In the genomic region with DNA sequence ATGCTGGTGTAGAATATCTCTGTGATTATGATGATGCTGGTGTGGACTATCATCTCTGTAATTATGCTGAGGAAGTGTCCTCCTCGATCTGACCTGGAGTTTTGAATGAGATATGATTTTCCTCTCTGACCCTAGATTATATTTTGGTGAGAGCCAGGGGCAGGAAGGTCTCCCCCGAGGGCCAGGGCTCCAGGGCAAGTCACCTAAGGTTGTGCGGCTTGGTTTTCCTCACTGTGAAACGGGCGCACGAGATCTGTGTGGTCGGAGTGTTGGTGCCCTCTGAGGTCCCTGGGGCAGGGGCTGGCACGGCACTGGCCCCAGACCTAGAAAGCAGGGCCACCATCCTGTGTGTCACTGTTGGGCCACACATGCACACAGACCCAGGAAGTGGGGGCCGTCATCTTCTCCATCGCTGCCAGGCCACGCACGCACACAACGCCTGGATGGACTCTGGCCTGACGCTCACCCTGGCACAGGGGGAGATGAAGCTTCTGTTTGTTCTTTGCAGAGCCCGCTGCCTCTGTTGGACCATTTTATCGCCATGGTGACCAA, we compare ENCODE assay signal across 13 cellular contexts.
A peak's percentile ranks its signal among the peaks of the same experiment; 100 is the strongest.
DNase-seq lines count a peak whose midpoint lies in the region; FAIRE-seq and TF ChIP-seq lines count a peak whose summit lies in the region.
"Had no signal": no experiment of that assay in that cellular context is flagged by ENCODE, and none has a peak within 500 bp of the region (broad histone marks: within the 10 kb centered on the region; RNA-seq: fewer than 3 reads in every experiment).

No MANE protein-coding gene starts in this region.

- no peak for TF ChIP-seq POLR2A in H1 (IDR thresholded peaks at IDR 0.05; ENCODE audit: control extremely low read depth in 1 of 2, low read depth in 2 of 2, low read length in 2 of 2)

- WGBS in H1 (ENCODE audit: extremely low coverage in 1 of 2, insufficient coverage in 1 of 2, insufficient read length in 1 of 2, insufficient replicate concordance in 2 of 2, low coverage in 1 of 2, low lambda C conversion rate in 2 of 2, missing lambda C conversion rate in 1 of 2), 2 experiments = 81% methylated on average over 16 of the region's 16 CpGs; no CpG with 5 or more reads in 1 of the 2 experiments
- no CpG with 5 or more reads among the region's 16 CpGs for WGBS in trophoblast cell (ENCODE audit: extremely low coverage, insufficient coverage, insufficient read length)

- peak overlapping the region in 5 of 11 experiments; percentile 25 to 48 (median 39); a peak in 8 of 22 replicates for H3K27ac ChIP-seq in BLaER1 treated with 17β-estradiol and CSF1 and Interleukin-3, amounts not matched to agents 10 nM and 100 nM
- H3K27ac ChIP-seq in H1 (ENCODE audit: low read depth, low read length) = no peak overlapping the region
- H3K27ac ChIP-seq in trophoblast cell (ENCODE audit: low read depth, low read length) = no peak overlapping the region

- H2AK5ac ChIP-seq in H1 (ENCODE audit: low read depth, low read length) (no peak overlapping the region), trophoblast cell (ENCODE audit: low read length) (peak overlapping the region; percentile 25)

- H2BK120ac ChIP-seq in H1 (replicated peaks; ENCODE audit: low read depth, low read length) (no peak overlapping the region), trophoblast cell (ENCODE audit: insufficient read depth, low read length, poor library complexity) (peak overlapping the region; percentile 31)

- CTCF ChIA-PET in H1 (lab: Charles Lee; ENCODE audit: partially characterized antibody) = interaction anchor here (1.1 to 1.3 kb wide), 2 partner anchors 23 to 28 kb away, joined by 4 to 5 read pairs; no protein-coding TSS in a partner anchor

- no peaks in the 10 kb centered on the region for H3K36me3 ChIP-seq in BLaER1 treated with 17β-estradiol and CSF1 and Interleukin-3, amounts not matched to agents 10 nM and 100 nM
- H3K36me3 ChIP-seq in NT2/D1 (ENCODE audit: insufficient read depth, insufficient read length, low read length) (no peaks in the 10 kb centered on the region), H1 (ENCODE audit: control insufficient read depth in 2 of 4, insufficient read depth in 4 of 4, low read length in 3 of 4) (no peaks in the 10 kb centered on the region), trophoblast cell (ENCODE audit: control insufficient read depth in 1 of 2, insufficient read depth in 2 of 2, low read length in 2 of 2) (no peaks in the 10 kb centered on the region)

- H3K4me2 ChIP-seq in BLaER1 treated with 17β-estradiol and CSF1 and Interleukin-3, amounts not matched to agents 10 nM and 100 nM = peak overlapping the region in 9 of 11 experiments; percentile 25 to 72 (median 47); a peak in 13 of 22 replicates
- H3K4me2 ChIP-seq in H1 (ENCODE audit: insufficient read depth in 1 of 2, low read depth in 2 of 2, low read length in 2 of 2) (no peak overlapping the region), trophoblast cell (ENCODE audit: low read length) (no peak overlapping the region)
- H3K4me2 ChIP-seq: GM23338 had no signal

- H3K23me2 ChIP-seq in H1 (ENCODE audit: low read depth, low read length) = no peaks in the 10 kb centered on the region

- H2BK5ac ChIP-seq in H1 (ENCODE audit: low read depth, low read length) (0 out of 2 replicates have a peak overlapping the region, but pooled peaks have one; percentile 16), trophoblast cell (ENCODE audit: low read depth, low read length, poor library complexity) (peak overlapping the region; percentile 13)

- H2AFZ ChIP-seq in H1 (ENCODE audit: low read length) = no peak overlapping the region
- H2AFZ ChIP-seq in trophoblast cell (ENCODE audit: insufficient read depth, low read length, poor library complexity) = peak overlapping the region; percentile 20
- H2AFZ ChIP-seq: GM23338 had no signal

- H3K14ac ChIP-seq in H1 (ENCODE audit: insufficient read length) (no peak overlapping the region), trophoblast cell (ENCODE audit: low read length) (peak overlapping the region; percentile 4)

- no peak overlapping the region for H3K4me3 ChIP-seq in BLaER1 treated with 17β-estradiol and CSF1 and Interleukin-3, amounts not matched to agents 10 nM and 100 nM
- H3K4me3 ChIP-seq in NT2/D1 (ENCODE audit: insufficient read length, low read depth) (no peak overlapping the region), H1 (ENCODE audit: extremely low read depth in 1 of 4, insufficient read depth in 2 of 4, low read depth in 3 of 4, low read length in 4 of 4) (no peak overlapping the region), trophoblast cell (ENCODE audit: low read depth, low read length) (no peak overlapping the region)
- H3K4me3 ChIP-seq: GM23338 had no signal

- no peak overlapping the region for H3K56ac ChIP-seq in H1 (replicated peaks; ENCODE audit: insufficient read length, low read depth, low read length)

- no peaks in the 10 kb centered on the region; a peak in 1 of 22 replicates for H4K20me1 ChIP-seq in BLaER1 treated with 17β-estradiol and CSF1 and Interleukin-3, amounts not matched to agents 10 nM and 100 nM
- H4K20me1 ChIP-seq in H1 (replicated peaks in 1 of 2; ENCODE audit: control insufficient read depth in 1 of 2, insufficient read depth in 2 of 2, low read length in 2 of 2) = no peaks in the 10 kb centered on the region

- TF ChIP-seq EP300 in H1 (IDR thresholded peaks at IDR 0.05; ENCODE audit: borderline replicate concordance in 1 of 2, low read depth in 2 of 2, low read length in 2 of 2) = no peak

- no peak overlapping the region for H4K12ac ChIP-seq in trophoblast cell (ENCODE audit: low read depth, low read length)

- H4K91ac ChIP-seq in H1 (replicated peaks; ENCODE audit: insufficient read length, low read length) (no peak overlapping the region), trophoblast cell (ENCODE audit: low read depth, low read length) (peak overlapping the region; percentile 29)

- FAIRE-seq in H1 (lab: Jason Lieb, UNC) = no peak
- FAIRE-seq: GM19239 had no signal

- POLR2A ChIA-PET in H1 (lab: Charles Lee; ENCODE audit: partially characterized antibody) = no interaction called here

- peaks cover 9 to 19% (median 13%) of the 10 kb centered on the region in 10 experiments; a peak in 18 of 20 replicates for H3K4me1 ChIP-seq in BLaER1 treated with 17β-estradiol and CSF1 and Interleukin-3, amounts not matched to agents 10 nM and 100 nM
- H3K4me1 ChIP-seq in NT2/D1 (ENCODE audit: insufficient read depth, insufficient read length) = peaks cover 18% of the 10 kb centered on the region
- no peaks in the 10 kb centered on the region; a peak in 1 of 7 replicates for H3K4me1 ChIP-seq in H1 (replicated peaks in 1 of 4; ENCODE audit: control insufficient read depth in 3 of 4, insufficient read depth in 4 of 4, low read length in 3 of 4)
- peaks cover 4 to 10% of the 10 kb centered on the region in 2 experiments for H3K4me1 ChIP-seq in trophoblast cell (ENCODE audit: control insufficient read depth in 1 of 2, insufficient read depth in 2 of 2, low read length in 2 of 2)

- H3K23ac ChIP-seq in H1 (ENCODE audit: insufficient read length) (no peak overlapping the region), trophoblast cell (ENCODE audit: low read length) (no peak overlapping the region)

- no peaks in the 10 kb centered on the region for H3K27me3 ChIP-seq in BLaER1 treated with 17β-estradiol and CSF1 and Interleukin-3, amounts not matched to agents 10 nM and 100 nM
- H3K27me3 ChIP-seq in NT2/D1 (ENCODE audit: insufficient read depth, insufficient read length) (no peaks in the 10 kb centered on the region), H1 (replicated peaks in 1 of 4; ENCODE audit: control insufficient read depth in 3 of 4, extremely low read depth in 1 of 4, insufficient read depth in 3 of 4, low read length in 3 of 4) (no peaks in the 10 kb centered on the region; a peak in 1 of 7 replicates), trophoblast cell (ENCODE audit: insufficient read depth, low read length) (no peaks in the 10 kb centered on the region)

- no peak overlapping the region for H4K8ac ChIP-seq in H1 (ENCODE audit: extremely low read depth, insufficient read depth, low read length)
- peak overlapping the region; percentile 12 for H4K8ac ChIP-seq in trophoblast cell (ENCODE audit: low read depth, low read length)

- H3K79me2 ChIP-seq in H1 (ENCODE audit: control insufficient read depth in 1 of 2, insufficient read depth in 2 of 2, low read length in 2 of 2) (no peaks in the 10 kb centered on the region), trophoblast cell (ENCODE audit: control insufficient read depth, insufficient read depth, low read length, poor library complexity) (no peaks in the 10 kb centered on the region)

- TF ChIP-seq CTCF in H1 (IDR thresholded peaks at IDR 0.05; ENCODE audit: control extremely low read depth in 1 of 3, insufficient read depth in 1 of 3, low read depth in 1 of 3, low read length in 3 of 3) = no peak

- no peak overlapping the region; the same call in 1 of the 2 replicates for H3K18ac ChIP-seq in H1 (ENCODE audit: extremely low read depth, low read length)
- H3K18ac ChIP-seq in trophoblast cell (ENCODE audit: low read length) = peak overlapping the region; percentile 9

- no peak overlapping the region for H2BK20ac ChIP-seq in H1 (ENCODE audit: low read length)

- H3K9me3 ChIP-seq in BLaER1 treated with 17β-estradiol and CSF1 and Interleukin-3, amounts not matched to agents 10 nM and 100 nM (replicated peaks in 1 of 11) = peaks cover 16 to 23% (median 20%) of the 10 kb centered on the region in 11 experiments
- H3K9me3 ChIP-seq in NT2/D1 (ENCODE audit: insufficient read depth, low read length) = peaks cover 21% of the 10 kb centered on the region
- no peaks in the 10 kb centered on the region for H3K9me3 ChIP-seq in H1 (ENCODE audit: insufficient read depth in 2 of 2, low read depth in 1 of 2, low read length in 1 of 2)
- peaks cover 6% of the 10 kb centered on the region for H3K9me3 ChIP-seq in trophoblast cell (ENCODE audit: insufficient read depth, low read depth, low read length)

- H2BK12ac ChIP-seq in H1 (ENCODE audit: low read depth, low read length) = peak overlapping the region; percentile 80; the same call in 1 of the 2 replicates
- H2BK12ac ChIP-seq in trophoblast cell (ENCODE audit: low read length) = peak overlapping the region; percentile 59

- no peak overlapping the region for H3K4ac ChIP-seq in H1 (replicated peaks; ENCODE audit: insufficient read length, low read depth, low read length)
- H3K4ac ChIP-seq in trophoblast cell (ENCODE audit: low read depth, low read length) = no peak overlapping the region

- no peak overlapping the region for H4K5ac ChIP-seq in H1 (ENCODE audit: insufficient read length, low read depth, low read length)

- DNase-seq in NT2/D1 (ENCODE audit: low read depth, low spot score) (no peak), H1 (ENCODE audit: low read depth in 1 of 2, low spot score in 2 of 2) (no peak), trophoblast cell (no peak), NCI-H1436 treated with DMSO at 0.1 percent for 48 hours (lab: John Stamatoyannopoulos, UW) (no peak), SW 1271 (lab: John Stamatoyannopoulos, UW) (no peak)
- DNase-seq in stimulated activated CD8-positive, alpha-beta memory T cell treated with anti-CD3 and anti-CD28 coated beads, Interleukin-4, amount 100 ng/mL, for 48 hours = no peak
- DNase-seq: CD8-positive, alpha-beta memory T cell; GF-D8; NCI-H345; T-cell had no signal

- peak overlapping the region in 1 of 11 experiments; percentile 24; a peak in 1 of 22 replicates for H3K9ac ChIP-seq in BLaER1 treated with 17β-estradiol and CSF1 and Interleukin-3, amounts not matched to agents 10 nM and 100 nM
- H3K9ac ChIP-seq in NT2/D1 (ENCODE audit: insufficient read length, low read depth) (peak overlapping the region; percentile 57), H1 (replicated peaks in 1 of 4; ENCODE audit: extremely low read depth in 1 of 4, low read depth in 3 of 4, low read length in 3 of 4) (no peak overlapping the region), trophoblast cell (ENCODE audit: low read length) (no peak overlapping the region)

- no peak overlapping the region for H2BK15ac ChIP-seq in H1 (ENCODE audit: low read length)

- H3K79me1 ChIP-seq in H1 (ENCODE audit: low read depth, low read length) (no peaks in the 10 kb centered on the region), trophoblast cell (ENCODE audit: low read length) (peaks cover 2% of the 10 kb centered on the region)

- no peak for TF ChIP-seq RAD21 in H1 (IDR thresholded peaks at IDR 0.05 in 1 of 2, conservative IDR thresholded peaks at IDR 0.05 in 1 of 2; ENCODE audit: low read depth in 2 of 2, low read length in 2 of 2)

Comparison
In these comparisons a context has a peak if more than half of its experiments do, and no peak if none do; other contexts are left out.
1. H3K4me2 ChIP-seq: peak in BLaER1 treated with 17β-estradiol and CSF1 and Interleukin-3, amounts not matched to agents 10 nM and 100 nM (9 of 11); none in H1 (0 of 2) and trophoblast cell (single experiment).